8 cellular contexts compared by ENCODE assay signal in genomic region chr4:140427104-140427918, GRCh38. TPM values are rescaled to one million over a fixed set of nuclear protein-coding genes. Genes with fewer than 3 reads are reported as not detected.
DNase-seq lines count a peak whose midpoint lies in the region; ATAC-seq, FAIRE-seq and TF ChIP-seq lines count a peak whose summit lies in the region.

A gene with protein sequence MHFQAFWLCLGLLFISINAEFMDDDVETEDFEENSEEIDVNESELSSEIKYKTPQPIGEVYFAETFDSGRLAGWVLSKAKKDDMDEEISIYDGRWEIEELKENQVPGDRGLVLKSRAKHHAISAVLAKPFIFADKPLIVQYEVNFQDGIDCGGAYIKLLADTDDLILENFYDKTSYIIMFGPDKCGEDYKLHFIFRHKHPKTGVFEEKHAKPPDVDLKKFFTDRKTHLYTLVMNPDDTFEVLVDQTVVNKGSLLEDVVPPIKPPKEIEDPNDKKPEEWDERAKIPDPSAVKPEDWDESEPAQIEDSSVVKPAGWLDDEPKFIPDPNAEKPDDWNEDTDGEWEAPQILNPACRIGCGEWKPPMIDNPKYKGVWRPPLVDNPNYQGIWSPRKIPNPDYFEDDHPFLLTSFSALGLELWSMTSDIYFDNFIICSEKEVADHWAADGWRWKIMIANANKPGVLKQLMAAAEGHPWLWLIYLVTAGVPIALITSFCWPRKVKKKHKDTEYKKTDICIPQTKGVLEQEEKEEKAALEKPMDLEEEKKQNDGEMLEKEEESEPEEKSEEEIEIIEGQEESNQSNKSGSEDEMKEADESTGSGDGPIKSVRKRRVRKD (minus strand): TSS chr4:140427648. CDS start chr4:140413078, 14,570 bp downstream.

- intact Hi-C loops in HepG2 (cut with micrococcal nuclease; ENCODE audit: unreplicated experiment) = loop anchor here (1.0 to 2.0 kb wide), 5 partner anchors 55 to 424 kb away; partner anchors contain the start of genes ELMOD2 and SCOC

- H3K4me3 ChIP-seq in HepG2 (replicated peaks in 1 of 3; ENCODE audit: insufficient read depth in 1 of 3, low read depth in 2 of 3, low read length in 3 of 3) = peak within 1 kb of the TSS; percentile 82 to 93 (median 92)

- peak; percentile 86 for TF ChIP-seq CTCF in HepG2 (CRISPR knock-in tag; IDR thresholded peaks at IDR 0.05)

- no TSS peak for BruUV-seq in HepG2 (replicated peaks; lab: Mats Ljungman, UMichigan)

- no peaks in the 10 kb centered on the region for H4K20me1 ChIP-seq in HepG2 (ENCODE audit: insufficient read depth, low read length)

- POLR2A ChIA-PET in HepG2 (lab: Yijun Ruan, JAX) = interaction anchor here (0.8 to 3.5 kb wide), 6 partner anchors 45 to 330 kb away, joined by 3 to 45 read pairs (median 8); partner anchors contain the start of genes ELMOD2 and SCOC

- peaks cover 5% of the 10 kb centered on the region for H3K79me2 ChIP-seq in HepG2 (ENCODE audit: insufficient read depth, low read length)

- peak within 1 kb of the TSS; percentile 85 for H3K4me2 ChIP-seq in HepG2 (ENCODE audit: low read depth, low read length)

- H2AFZ ChIP-seq in HepG2 (ENCODE audit: low read length) = peak within 1 kb of the TSS; percentile 85

- TF ChIP-seq POLR2A in HepG2 (IDR thresholded peaks at IDR 0.05; ENCODE audit: insufficient read depth in 1 of 2, low read depth in 2 of 2, low read length in 2 of 2) = peak; percentile 66 to 80

- no peaks in the 10 kb centered on the region for H3K36me3 ChIP-seq in HepG2 (replicated peaks in 1 of 2; ENCODE audit: control insufficient read depth in 1 of 2, insufficient read depth in 2 of 2, low read length in 2 of 2)

- H3K9ac ChIP-seq in HepG2 (ENCODE audit: insufficient read depth, low read depth, low read length) = peak within 1 kb of the TSS; percentile 79

- TF ChIP-seq EP300 in HepG2 (IDR thresholded peaks at IDR 0.05; ENCODE audit: low read depth in 2 of 2, low read length in 2 of 2) (no peak; a peak in 1 of 4 replicates), HepG2 (CRISPR knock-in tag; IDR thresholded peaks at IDR 0.05; ENCODE audit: borderline replicate concordance) (no peak)

- DNase-seq in ACHN = peak; percentile 60
- DNase-seq in NCI-H2171 (lab: John Stamatoyannopoulos, UW) = peak; percentile 60
- DNase-seq in dermis blood vessel endothelial cell = peak; percentile 74
- peak; percentile 77 for DNase-seq in HepG2 (ENCODE audit: low spot score)
- peak; percentile 2 for DNase-seq in stimulated activated CD4-positive, alpha-beta T cell treated with anti-CD3 and anti-CD28 coated beads, Interleukin-2, amount 100 ng/mL, for 4 hours (ENCODE audit: low read depth)

- peak within 1 kb of the TSS; percentile 75 for H3K27ac ChIP-seq in HepG2 (ENCODE audit: extremely low read length, insufficient read depth, low read length)

- no peak for FAIRE-seq in HepG2 (lab: Jason Lieb, UNC)

- in situ Hi-C loops in ACHN (cut with HindIII; ENCODE audit: low pct_ligation_motif_present, low pct_unique_long_range_greater_than_20kb, low sequenced_read_pairs) = no loop called here
- in situ Hi-C loops in HepG2 (cut with HindIII; ENCODE audit: extremely low pct_ligation_motif_present, low pct_unique_long_range_greater_than_20kb) = no loop called here

- 0% methylated on average over 5 of the region's 73 CpGs for WGBS in HepG2 (ENCODE audit: low lambda C conversion rate)

- CTCF ChIA-PET in HepG2 (lab: Yijun Ruan, JAX; ENCODE audit: low intra/inter-chr PET ratio, low total read pairs) = interaction anchor here (0.9 to 3.1 kb wide), 2 partner anchors 66 to 183 kb away, joined by 5 to 30 read pairs; no protein-coding TSS in a partner anchor

- no peaks in the 10 kb centered on the region; a peak in 1 of 5 replicates for H3K27me3 ChIP-seq in HepG2 (ENCODE audit: control insufficient read depth in 1 of 2, insufficient read depth in 2 of 2, low read length in 2 of 2)

- H3K9me3 ChIP-seq in HepG2 (ENCODE audit: low read length) = no peaks in the 10 kb centered on the region

- ATAC-seq in GM18861 (IDR thresholded peaks at IDR 0.05; ENCODE audit: unreplicated experiment) (peak; percentile 75), HG03095 (IDR thresholded peaks at IDR 0.05; ENCODE audit: unreplicated experiment) (peak; percentile 84), HepG2 (peak; percentile 94)
- ATAC-seq in activated CD4-positive, CD25-positive, alpha-beta regulatory T cell treated with anti-CD3 and anti-CD28 coated beads, Interleukin-2, amount 50 U/mL, for 24 hours = peak; percentile 77 to 80

- peak; percentile 72 for TF ChIP-seq RAD21 in HepG2 (CRISPR knock-in tag; IDR thresholded peaks at IDR 0.05)

- H3K4me1 ChIP-seq in HepG2 (ENCODE audit: insufficient read depth, low read length) = peaks cover 24% of the 10 kb centered on the region

TF ChIP-seq in HepG2, 621 proteins besides CTCF, POLR2A, EP300 and RAD21 (continues in another document):
- no peak for TF ChIP-seq SP140L (CRISPR knock-in tag; IDR thresholded peaks at IDR 0.05; ENCODE audit: borderline replicate concordance)
- peak; percentile 70; the same call in 1 of the 2 replicates for TF ChIP-seq ZNF446 (CRISPR knock-in tag; IDR thresholded peaks at IDR 0.05)
- TF ChIP-seq ZNF101 (CRISPR knock-in tag; IDR thresholded peaks at IDR 0.05; ENCODE audit: borderline replicate concordance, low read depth) = no peak
- TF ChIP-seq ZFP1 (CRISPR knock-in tag; IDR thresholded peaks at IDR 0.05) = no peak
- TF ChIP-seq, protein P1, sequence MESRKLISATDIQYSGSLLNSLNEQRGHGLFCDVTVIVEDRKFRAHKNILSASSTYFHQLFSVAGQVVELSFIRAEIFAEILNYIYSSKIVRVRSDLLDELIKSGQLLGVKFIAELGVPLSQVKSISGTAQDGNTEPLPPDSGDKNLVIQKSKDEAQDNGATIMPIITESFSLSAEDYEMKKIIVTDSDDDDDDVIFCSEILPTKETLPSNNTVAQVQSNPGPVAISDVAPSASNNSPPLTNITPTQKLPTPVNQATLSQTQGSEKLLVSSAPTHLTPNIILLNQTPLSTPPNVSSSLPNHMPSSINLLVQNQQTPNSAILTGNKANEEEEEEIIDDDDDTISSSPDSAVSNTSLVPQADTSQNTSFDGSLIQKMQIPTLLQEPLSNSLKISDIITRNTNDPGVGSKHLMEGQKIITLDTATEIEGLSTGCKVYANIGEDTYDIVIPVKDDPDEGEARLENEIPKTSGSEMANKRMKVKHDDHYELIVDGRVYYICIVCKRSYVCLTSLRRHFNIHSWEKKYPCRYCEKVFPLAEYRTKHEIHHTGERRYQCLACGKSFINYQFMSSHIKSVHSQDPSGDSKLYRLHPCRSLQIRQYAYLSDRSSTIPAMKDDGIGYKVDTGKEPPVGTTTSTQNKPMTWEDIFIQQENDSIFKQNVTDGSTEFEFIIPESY (CRISPR knock-in tag; IDR thresholded peaks at IDR 0.05) = no peak
- no peak for TF ChIP-seq SNRNP70 (IDR thresholded peaks at IDR 0.05; ENCODE audit: low read depth, low read length)
- no peak for TF ChIP-seq MIER3 (CRISPR knock-in tag; IDR thresholded peaks at IDR 0.05; ENCODE audit: borderline replicate concordance)
- peak; percentile 89 for TF ChIP-seq ZNF546 (CRISPR knock-in tag; conservative IDR thresholded peaks at IDR 0.05)
- 0 out of 2 replicates have a peak, but pooled peaks have one; percentile 43 for TF ChIP-seq ZFP41 (CRISPR knock-in tag; IDR thresholded peaks at IDR 0.05; ENCODE audit: borderline replicate concordance)
- TF ChIP-seq, protein P2, sequence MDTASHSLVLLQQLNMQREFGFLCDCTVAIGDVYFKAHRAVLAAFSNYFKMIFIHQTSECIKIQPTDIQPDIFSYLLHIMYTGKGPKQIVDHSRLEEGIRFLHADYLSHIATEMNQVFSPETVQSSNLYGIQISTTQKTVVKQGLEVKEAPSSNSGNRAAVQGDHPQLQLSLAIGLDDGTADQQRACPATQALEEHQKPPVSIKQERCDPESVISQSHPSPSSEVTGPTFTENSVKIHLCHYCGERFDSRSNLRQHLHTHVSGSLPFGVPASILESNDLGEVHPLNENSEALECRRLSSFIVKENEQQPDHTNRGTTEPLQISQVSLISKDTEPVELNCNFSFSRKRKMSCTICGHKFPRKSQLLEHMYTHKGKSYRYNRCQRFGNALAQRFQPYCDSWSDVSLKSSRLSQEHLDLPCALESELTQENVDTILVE (CRISPR knock-in tag; IDR thresholded peaks at IDR 0.05) = no peak; the same call in 1 of the 2 replicates
- TF ChIP-seq, protein P3, sequence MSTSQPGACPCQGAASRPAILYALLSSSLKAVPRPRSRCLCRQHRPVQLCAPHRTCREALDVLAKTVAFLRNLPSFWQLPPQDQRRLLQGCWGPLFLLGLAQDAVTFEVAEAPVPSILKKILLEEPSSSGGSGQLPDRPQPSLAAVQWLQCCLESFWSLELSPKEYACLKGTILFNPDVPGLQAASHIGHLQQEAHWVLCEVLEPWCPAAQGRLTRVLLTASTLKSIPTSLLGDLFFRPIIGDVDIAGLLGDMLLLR (CRISPR knock-in tag; IDR thresholded peaks at IDR 0.05) = peak; percentile 56; the same call in 1 of the 2 replicates
- 0 out of 2 replicates have a peak, but pooled peaks have one; percentile 47 for TF ChIP-seq KAT8 (CRISPR knock-in tag; IDR thresholded peaks at IDR 0.05)

RNA-seq across cellular contexts. Expression of the gene that starts here (rescaled TPM):
- total RNA-seq in dermis blood vessel endothelial cell = 0.34 and 0.51 TPM in 2 replicates
- 10.0 and 17.0 TPM in 2 replicates for total RNA-seq in HepG2 (2016; rRNA removed; fragmentation: Illumina TruSeq; extraction: Trizol)
- 0.88 and 1.1 TPM in 2 replicates for total RNA-seq in HepG2 (2016; cell fraction: cytosol; rRNA removed; fragmentation: Illumina TruSeq; extraction: Trizol; ENCODE audit: low read depth)
- total RNA-seq in HepG2 (2016; cell fraction: insoluble cytoplasmic fraction; rRNA removed; fragmentation: Illumina TruSeq; extraction: Trizol) = 8.5 and 17.4 TPM in 2 replicates
- 1.8 and 2.2 TPM in 2 replicates for total RNA-seq in HepG2 (2016; cell fraction: membrane; rRNA removed; fragmentation: Illumina TruSeq; extraction: Trizol)
- 17.5 and 19.2 TPM in 2 replicates for total RNA-seq in HepG2 (2016; cell fraction: nucleus; rRNA removed; fragmentation: Illumina TruSeq; extraction: Trizol)
- polyA plus RNA-seq in HepG2 (2011; rRNA removed) = 7.2 and 7.3 TPM in 2 replicates
- polyA plus RNA-seq in HepG2 (2011; cell fraction: cytosol; rRNA removed) = 2.2 and 6.2 TPM in 2 replicates
- polyA plus RNA-seq in HepG2 (2011; cell fraction: nucleus; rRNA removed) = 1.3 and 3.3 TPM in 2 replicates
- 20.0 and 24.6 TPM in 2 replicates for polyA plus RNA-seq in HepG2 (2012)
- polyA plus RNA-seq in HepG2 (2016; cell fraction: cytosol; fragmentation: Illumina TruSeq; extraction: Trizol; ENCODE audit: low read depth) = 1.0 and 1.1 TPM in 2 replicates
- polyA plus RNA-seq in HepG2 (2016; cell fraction: insoluble cytoplasmic fraction; fragmentation: Illumina TruSeq; extraction: Trizol; ENCODE audit: low read depth) = 8.6 and 9.0 TPM in 2 replicates
- 1.4 and 1.5 TPM in 2 replicates for polyA plus RNA-seq in HepG2 (2016; cell fraction: membrane; fragmentation: Illumina TruSeq; extraction: Trizol; ENCODE audit: low read depth)
- 18.0 and 21.6 TPM in 2 replicates for polyA plus RNA-seq in HepG2 (2016; cell fraction: nucleus; fragmentation: Illumina TruSeq; extraction: Trizol; ENCODE audit: insufficient read depth, low read depth)
- polyA minus RNA-seq in HepG2 (2011; rRNA and poly(A)+ RNA removed; ENCODE audit: low replicate concordance) = 0.26 and 0.62 TPM in 2 replicates
- 4.7 and 5.8 TPM in 2 replicates for polyA minus RNA-seq in HepG2 (2011; cell fraction: cytosol; rRNA and poly(A)+ RNA removed)
- 6.4 and 8.0 TPM in 2 replicates for polyA minus RNA-seq in HepG2 (2011; cell fraction: nucleus; rRNA and poly(A)+ RNA removed)

Comparison
In these comparisons a context has a peak if more than half of its experiments do, and no peak if none do; other contexts are left out.
1. Peak in every context shown above with its lines: DNase-seq, ATAC-seq, H3K4me3 ChIP-seq and H3K27ac ChIP-seq.
2. Peak in DNase-seq in dermis blood vessel endothelial cell; RNA of the gene not detected or under 1 TPM.
3. DNase-seq: peak in every context shown above with its lines; median percentile 77 in HepG2; 74 in dermis blood vessel endothelial cell; 60 in ACHN; 60 in NCI-H2171; 2 in stimulated activated CD4-positive, alpha-beta T cell treated with anti-CD3 and anti-CD28 coated beads, Interleukin-2, amount 100 ng/mL, for 4 hours.